ENCODE assay signal across 1 cellular context in genomic region chr16:21525029-21525895, GRCh38.
TF ChIP-seq lines count a peak whose summit lies in the region.

No MANE protein-coding gene starts in this region.

TF ChIP-seq in HepG2, 621 proteins besides CTCF, POLR2A, EP300 and RAD21 (continued from another document and continues in another):
- TF ChIP-seq NFAT5 (CRISPR knock-in tag; IDR thresholded peaks at IDR 0.05), result peak; percentile 89; the same call in 1 of the 2 replicates
- TF ChIP-seq ZNF639 (CRISPR knock-in tag; conservative IDR thresholded peaks at IDR 0.05), result peak; percentile 84; the same call in 1 of the 2 replicates
- TF ChIP-seq ZNF121 (CRISPR knock-in tag; IDR thresholded peaks at IDR 0.05), result peak; percentile 39; the same call in 1 of the 2 replicates
- TF ChIP-seq ZNF331 (CRISPR knock-in tag; IDR thresholded peaks at IDR 0.05), result peak; percentile 98
- peak; percentile 97 for TF ChIP-seq ARNT2 (CRISPR knock-in tag; IDR thresholded peaks at IDR 0.05; ENCODE audit: low read depth)
- TF ChIP-seq FOXP4 (CRISPR knock-in tag; IDR thresholded peaks at IDR 0.05), result peak; percentile 96
- TF ChIP-seq ZC3H13 (CRISPR knock-in tag; IDR thresholded peaks at IDR 0.05), result peak; percentile 85; the same call in 1 of the 2 replicates
- TF ChIP-seq ARID4A (CRISPR knock-in tag; IDR thresholded peaks at IDR 0.05; ENCODE audit: borderline replicate concordance), result peak; percentile 94; the same call in 1 of the 2 replicates
- TF ChIP-seq ZNF18 (CRISPR knock-in tag; IDR thresholded peaks at IDR 0.05; ENCODE audit: insufficient replicate concordance), result peak; percentile 99
- TF ChIP-seq RERE (CRISPR knock-in tag; IDR thresholded peaks at IDR 0.05; ENCODE audit: low read depth), result peak; percentile 98
- TF ChIP-seq ZNF589 (CRISPR knock-in tag; conservative IDR thresholded peaks at IDR 0.05), result peak; percentile 99
- peak; percentile 71 for TF ChIP-seq HNRNPLL (IDR thresholded peaks at IDR 0.05; ENCODE audit: low read depth, low read length, poor library complexity, severe bottlenecking)
- peak; percentile 93 for TF ChIP-seq HOMEZ (CRISPR knock-in tag; IDR thresholded peaks at IDR 0.05; ENCODE audit: low read depth)
- peak; percentile 57; the same call in 1 of the 2 replicates for TF ChIP-seq NFIB (CRISPR knock-in tag; IDR thresholded peaks at IDR 0.05; ENCODE audit: borderline replicate concordance)
- TF ChIP-seq ZNF609 (CRISPR knock-in tag; IDR thresholded peaks at IDR 0.05; ENCODE audit: borderline replicate concordance), result peak; percentile 99
- peak; percentile 99 for TF ChIP-seq ZNF747 (CRISPR knock-in tag; IDR thresholded peaks at IDR 0.05; ENCODE audit: borderline replicate concordance)
- TF ChIP-seq ZNF570 (CRISPR knock-in tag; IDR thresholded peaks at IDR 0.05; ENCODE audit: borderline replicate concordance), result peak; percentile 55; the same call in 1 of the 2 replicates
- peak; percentile 97 for TF ChIP-seq KDM2A (CRISPR knock-in tag; IDR thresholded peaks at IDR 0.05; ENCODE audit: borderline replicate concordance, low read depth)
- peak; percentile 100 for TF ChIP-seq TARDBP (CRISPR knock-in tag; IDR thresholded peaks at IDR 0.05)
- peak; percentile 24; the same call in 1 of the 2 replicates for TF ChIP-seq ZBTB1 (CRISPR knock-in tag; IDR thresholded peaks at IDR 0.05; ENCODE audit: borderline replicate concordance)
